1 cellular context compared by ENCODE assay signal in the genomic region with DNA sequence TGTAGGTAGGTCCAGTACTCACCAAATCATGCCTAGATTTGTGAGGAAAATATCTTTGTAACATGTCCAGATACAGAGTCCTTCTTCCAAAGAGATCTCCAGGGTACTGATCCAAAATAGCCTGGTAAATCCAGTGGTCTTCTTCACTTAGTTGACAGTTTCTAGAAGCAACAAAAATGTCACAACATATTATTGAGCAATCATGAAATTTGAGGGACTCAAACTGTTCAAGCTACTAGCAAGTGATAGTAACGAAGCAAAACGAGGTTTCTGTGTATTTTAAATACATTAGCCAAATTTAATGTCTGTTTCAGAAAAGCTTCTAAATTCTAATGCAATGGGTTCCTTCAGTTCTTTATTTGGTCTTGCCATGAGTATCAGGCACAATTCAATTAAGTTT.
TF ChIP-seq lines count a peak whose summit lies in the region.

No MANE protein-coding gene starts in this region.

TF ChIP-seq in K562, 482 proteins besides CTCF, POLR2A, EP300 and RAD21 (continued from another document):
- TF ChIP-seq, protein P1, sequence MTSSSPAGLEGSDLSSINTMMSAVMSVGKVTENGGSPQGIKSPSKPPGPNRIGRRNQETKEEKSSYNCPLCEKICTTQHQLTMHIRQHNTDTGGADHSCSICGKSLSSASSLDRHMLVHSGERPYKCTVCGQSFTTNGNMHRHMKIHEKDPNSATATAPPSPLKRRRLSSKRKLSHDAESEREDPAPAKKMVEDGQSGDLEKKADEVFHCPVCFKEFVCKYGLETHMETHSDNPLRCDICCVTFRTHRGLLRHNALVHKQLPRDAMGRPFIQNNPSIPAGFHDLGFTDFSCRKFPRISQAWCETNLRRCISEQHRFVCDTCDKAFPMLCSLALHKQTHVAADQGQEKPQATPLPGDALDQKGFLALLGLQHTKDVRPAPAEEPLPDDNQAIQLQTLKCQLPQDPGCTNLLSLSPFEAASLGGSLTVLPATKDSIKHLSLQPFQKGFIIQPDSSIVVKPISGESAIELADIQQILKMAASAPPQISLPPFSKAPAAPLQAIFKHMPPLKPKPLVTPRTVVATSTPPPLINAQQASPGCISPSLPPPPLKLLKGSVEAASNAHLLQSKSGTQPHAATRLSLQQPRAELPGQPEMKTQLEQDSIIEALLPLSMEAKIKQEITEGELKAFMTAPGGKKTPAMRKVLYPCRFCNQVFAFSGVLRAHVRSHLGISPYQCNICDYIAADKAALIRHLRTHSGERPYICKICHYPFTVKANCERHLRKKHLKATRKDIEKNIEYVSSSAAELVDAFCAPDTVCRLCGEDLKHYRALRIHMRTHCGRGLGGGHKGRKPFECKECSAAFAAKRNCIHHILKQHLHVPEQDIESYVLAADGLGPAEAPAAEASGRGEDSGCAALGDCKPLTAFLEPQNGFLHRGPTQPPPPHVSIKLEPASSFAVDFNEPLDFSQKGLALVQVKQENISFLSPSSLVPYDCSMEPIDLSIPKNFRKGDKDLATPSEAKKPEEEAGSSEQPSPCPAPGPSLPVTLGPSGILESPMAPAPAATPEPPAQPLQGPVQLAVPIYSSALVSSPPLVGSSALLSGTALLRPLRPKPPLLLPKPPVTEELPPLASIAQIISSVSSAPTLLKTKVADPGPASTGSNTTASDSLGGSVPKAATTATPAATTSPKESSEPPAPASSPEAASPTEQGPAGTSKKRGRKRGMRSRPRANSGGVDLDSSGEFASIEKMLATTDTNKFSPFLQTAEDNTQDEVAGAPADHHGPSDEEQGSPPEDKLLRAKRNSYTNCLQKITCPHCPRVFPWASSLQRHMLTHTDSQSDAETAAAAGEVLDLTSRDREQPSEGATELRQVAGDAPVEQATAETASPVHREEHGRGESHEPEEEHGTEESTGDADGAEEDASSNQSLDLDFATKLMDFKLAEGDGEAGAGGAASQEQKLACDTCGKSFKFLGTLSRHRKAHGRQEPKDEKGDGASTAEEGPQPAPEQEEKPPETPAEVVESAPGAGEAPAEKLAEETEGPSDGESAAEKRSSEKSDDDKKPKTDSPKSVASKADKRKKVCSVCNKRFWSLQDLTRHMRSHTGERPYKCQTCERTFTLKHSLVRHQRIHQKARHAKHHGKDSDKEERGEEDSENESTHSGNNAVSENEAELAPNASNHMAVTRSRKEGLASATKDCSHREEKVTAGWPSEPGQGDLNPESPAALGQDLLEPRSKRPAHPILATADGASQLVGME (CRISPR knock-in tag; IDR thresholded peaks at IDR 0.05): no peak
- TF ChIP-seq SREBF2 (CRISPR knock-in tag; IDR thresholded peaks at IDR 0.05) (no peak), ZNF589 (CRISPR knock-in tag; IDR thresholded peaks at IDR 0.05; ENCODE audit: low read depth) (no peak), ARID2 (IDR thresholded peaks at IDR 0.05) (no peak), CTBP1 (IDR thresholded peaks at IDR 0.05; ENCODE audit: borderline replicate concordance) (no peak), ZNF830 (CRISPR knock-in tag; IDR thresholded peaks at IDR 0.05) (no peak), HDAC2 (IDR thresholded peaks at IDR 0.05) (no peak), SLC30A9 (CRISPR knock-in tag; IDR thresholded peaks at IDR 0.05) (no peak), CEBPG (CRISPR knock-in tag; IDR thresholded peaks at IDR 0.05) (no peak), CEBPG (tag; conservative IDR thresholded peaks at IDR 0.05 in 1 of 2, IDR thresholded peaks at IDR 0.05 in 1 of 2) (peak; percentile 68 to 81), EP400 (IDR thresholded peaks at IDR 0.05) (no peak), NCOA6 (IDR thresholded peaks at IDR 0.05) (no peak), ZNF696 (CRISPR knock-in tag; conservative IDR thresholded peaks at IDR 0.05) (no peak), ZNF717 (CRISPR knock-in tag; IDR thresholded peaks at IDR 0.05) (no peak), CEBPB (tag; IDR thresholded peaks at IDR 0.05) (peak; percentile 80)
- TF ChIP-seq, protein P2, sequence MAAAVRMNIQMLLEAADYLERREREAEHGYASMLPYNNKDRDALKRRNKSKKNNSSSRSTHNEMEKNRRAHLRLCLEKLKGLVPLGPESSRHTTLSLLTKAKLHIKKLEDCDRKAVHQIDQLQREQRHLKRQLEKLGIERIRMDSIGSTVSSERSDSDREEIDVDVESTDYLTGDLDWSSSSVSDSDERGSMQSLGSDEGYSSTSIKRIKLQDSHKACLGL (CRISPR knock-in tag; IDR thresholded peaks at IDR 0.05; ENCODE audit: borderline replicate concordance, poor library complexity, severe bottlenecking): no peak
